25 cellular contexts compared by ENCODE assay signal in the genomic region with DNA sequence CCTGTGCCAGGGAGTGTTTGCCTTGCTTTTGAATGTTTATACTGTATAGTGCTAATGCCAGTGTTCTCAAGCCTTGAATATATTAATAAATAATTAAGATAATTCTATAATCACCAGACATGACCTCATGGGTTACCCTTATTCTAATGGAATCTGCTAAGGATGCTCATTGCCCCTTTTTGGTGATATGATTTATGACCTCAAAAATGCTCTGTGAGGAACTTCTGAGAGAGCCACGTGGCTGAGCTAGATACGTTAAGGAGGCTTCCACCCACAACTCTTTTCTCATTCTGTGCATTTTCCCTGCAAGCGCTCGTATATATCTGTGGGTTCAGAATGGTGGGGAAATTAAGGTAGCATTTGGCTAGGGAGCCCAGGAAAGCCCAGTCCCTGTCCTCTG.
"Had no signal": no experiment of that assay in that cellular context is flagged by ENCODE, and none has a peak within 500 bp of the region (broad histone marks: within the 10 kb centered on the region; RNA-seq: fewer than 3 reads in every experiment).

No MANE protein-coding gene starts in this region.

- H3K27ac ChIP-seq: neural progenitor cell, ovary, parathyroid adenoma, psoas muscle, right lobe of liver, sigmoid colon, stomach, thoracic aorta, thyroid gland, tibial nerve, upper lobe of left lung, vagina had no signal

- H3K9ac ChIP-seq: neural progenitor cell, parathyroid adenoma had no signal

- H2AFZ ChIP-seq: neural progenitor cell, parathyroid adenoma had no signal

- H3K4me1 ChIP-seq: psoas muscle, sigmoid colon, stomach, thyroid gland, tibial nerve, vagina had no signal

- H3K79me2 ChIP-seq: parathyroid adenoma had no signal

- DNase-seq: occipital lobe; ovary; posterior cingulate gyrus; psoas muscle; right cardiac atrium; right lobe of liver; sigmoid colon; small intestine; stimulated activated CD4-positive, alpha-beta T cell treated with anti-CD3 and anti-CD28 coated beads, Interleukin-15, amount 100 ng/mL, for 24 hours; stimulated activated CD4-positive, alpha-beta T cell treated with anti-CD3 and anti-CD28 coated beads, Interleukin-2, amount 100 ng/mL, for 24 hours; stimulated activated CD4-positive, alpha-beta T cell treated with anti-CD3 and anti-CD28 coated beads, Interleukin-2, amount 100 ng/mL, for 48 hours; stimulated activated CD4-positive, alpha-beta T cell treated with anti-CD3 and anti-CD28 coated beads, Interleukin-4, amount 100 ng/mL, for 24 hours; stimulated activated naive B cell treated with anti-CD40 and anti-IgM and Interleukin-4, amounts not matched to agents 10 μg/mL and 1 μg/mL and 100 μg/mL, for 72 hours; stimulated activated naive CD4-positive, alpha-beta T cell treated with Interleukin-2 at 50 U/mL for 16 hours; stomach; thyroid gland; trophoblast cell; upper lobe of left lung had no signal

- H3K4me3 ChIP-seq: neural progenitor cell, ovary, psoas muscle, right lobe of liver, sigmoid colon, stomach, thoracic aorta, thyroid gland, tibial nerve, upper lobe of left lung, vagina had no signal

- FAIRE-seq: small intestine, urothelium cell line had no signal

- ATAC-seq: psoas muscle; right cardiac atrium; right lobe of liver; stimulated activated effector memory CD8-positive, alpha-beta T cell treated with anti-CD3 and anti-CD28 coated beads, Interleukin-12 subunit alpha, Interleukin-12 subunit beta, amount 100 ng/mL, for 72 hours; stimulated activated naive B cell treated with anti-CD40 and anti-IgM and Interleukin-4, amounts not matched to agents 10 μg/mL and 1 μg/mL and 100 μg/mL, for 72 hours had no signal

- H3K36me3 ChIP-seq: neural progenitor cell, ovary, right lobe of liver, sigmoid colon, stomach, thoracic aorta, thyroid gland, tibial nerve, upper lobe of left lung, vagina had no signal

- H3K9me3 ChIP-seq: ovary, psoas muscle, right lobe of liver, sigmoid colon, stomach, thoracic aorta, thyroid gland, tibial nerve, upper lobe of left lung, vagina had no signal

- H3K4me2 ChIP-seq: neural progenitor cell had no signal

- H3K27me3 ChIP-seq: neural progenitor cell, ovary, right lobe of liver, sigmoid colon, stomach, thyroid gland, tibial nerve, upper lobe of left lung, vagina had no signal
